In genomic region chr20:57155415-57155814, GRCh38 we compare ENCODE assay signal across 31 cellular contexts.
"Had no signal": no experiment of that assay in that cellular context is flagged by ENCODE, and none has a peak within 500 bp of the region (broad histone marks: within the 10 kb centered on the region; RNA-seq: fewer than 3 reads in every experiment).

No MANE protein-coding gene starts in this region.

- H3K36me3 ChIP-seq: ascending aorta, breast epithelium, esophagus muscularis mucosa, gastrocnemius medialis, WERI-Rb-1 had no signal

- ATAC-seq: activated CD4-positive, CD25-positive, alpha-beta regulatory T cell treated with anti-CD3 and anti-CD28 coated beads, Interleukin-2, amount 50 U/mL, for 24 hours; activated CD8-positive, alpha-beta memory T cell treated with anti-CD3 and anti-CD28 coated beads, Interleukin-2, amount 10 ng/mL, durations not matched to agents 7 days and 5 days; activated CD8-positive, alpha-beta T cell treated with anti-CD3 and anti-CD28 coated beads, Interleukin-2, amount 10 ng/mL, durations not matched to agents 7 days and 5 days; activated naive CD4-positive, alpha-beta T cell treated with anti-CD3 and anti-CD28 coated beads, Interleukin-2, amount 50 U/mL, for 72 hours; effector memory CD8-positive, alpha-beta T cell; foreskin keratinocyte; gastrocnemius medialis; T-cell had no signal

- H3K4me1 ChIP-seq: ascending aorta, breast epithelium, foreskin keratinocyte, gastrocnemius medialis had no signal

- DNase-seq: activated B cell treated with CpG ODN at 0.5 μM for 24 hours; activated CD4-positive, alpha-beta memory T cell treated with anti-CD3 and anti-CD28 coated beads for 36 hours; activated CD4-positive, alpha-beta T cell treated with anti-CD3 and anti-CD28 coated beads, Interleukin-2, amount 10 ng/mL, durations not matched to agents 24 days and 14 days; activated CD8-positive, alpha-beta memory T cell treated with anti-CD3 and anti-CD28 coated beads, Interleukin-2, amount 10 ng/mL, durations not matched to agents 7 days and 5 days; activated CD8-positive, alpha-beta memory T cell treated with anti-CD3 and anti-CD28 coated beads, Interleukin-2, amount 50 U/mL, for 4 hours; activated CD8-positive, alpha-beta T cell treated with anti-CD3 and anti-CD28 coated beads, Interleukin-2, amount 10 ng/mL, durations not matched to agents 7 days and 5 days; activated gamma-delta T cell; activated naive CD4-positive, alpha-beta T cell; activated naive CD4-positive, alpha-beta T cell treated with anti-CD3 and anti-CD28 coated beads, Interleukin-2, amount 10 ng/mL, durations not matched to agents 7 days and 5 days; activated naive CD8-positive, alpha-beta T cell treated with anti-CD3 and anti-CD28 coated beads, Interleukin-2, amount 10 ng/mL, durations not matched to agents 7 days and 5 days; activated T-cell treated with anti-CD3 and anti-CD28 coated beads, Interleukin-2, amount 50 U/mL, for 1 hour; activated T-cell treated with anti-CD3 and anti-CD28 coated beads, Interleukin-2, amount 50 U/mL, for 48 hours; caudate nucleus; cortex of kidney; dermis blood vessel endothelial cell; effector CD4-positive, alpha-beta T cell; effector memory CD8-positive, alpha-beta T cell; erythroblast; foreskin keratinocyte; gastrocnemius medialis; glutamatergic neuron; SW 1271; T-cell; T1000; WERI-Rb-1 had no signal

- H3K9me3 ChIP-seq: ascending aorta, breast epithelium, esophagus muscularis mucosa, gastrocnemius medialis had no signal

- H3K27ac ChIP-seq: ascending aorta, breast epithelium, esophagus muscularis mucosa, foreskin keratinocyte, gastrocnemius medialis, WERI-Rb-1 had no signal

- H3K4me3 ChIP-seq: ascending aorta, breast epithelium, esophagus muscularis mucosa, gastrocnemius medialis had no signal

- FAIRE-seq: colon had no signal

- H3K27me3 ChIP-seq: ascending aorta, breast epithelium, gastrocnemius medialis had no signal
